ENCODE assay signal across 22 cellular contexts in genomic region chr6:96450082-96450759, GRCh38.
A peak's percentile ranks its signal among the peaks of the same experiment; 100 is the strongest.
DNase-seq lines count a peak whose midpoint lies in the region; ATAC-seq, FAIRE-seq and TF ChIP-seq lines count a peak whose summit lies in the region.
"Had no signal": no experiment of that assay in that cellular context is flagged by ENCODE, and none has a peak within 500 bp of the region (broad histone marks: within the 10 kb centered on the region; RNA-seq: fewer than 3 reads in every experiment).

No MANE protein-coding gene starts in this region.

- H4K8ac ChIP-seq in mesenchymal stem cell (ENCODE audit: low read length), result no peak overlapping the region

- H3K36me3 Mint-ChIP-seq in endodermal cell (ENCODE audit: low read depth) (no peaks in the 10 kb centered on the region), mesothelial cell of epicardium (peaks cover 2% of the 10 kb centered on the region)

- H2AFZ ChIP-seq in mesenchymal stem cell (ENCODE audit: low read depth, low read length), result no peak overlapping the region
- H2AFZ ChIP-seq: GM23248 had no signal

- H3K14ac ChIP-seq in mesenchymal stem cell (ENCODE audit: low read length in 2 of 2), result no peak overlapping the region

- H3K9me3 ChIP-seq in endodermal cell (ENCODE audit: control insufficient read depth, low read length) (peaks cover 7% of the 10 kb centered on the region), upper lobe of left lung (no peaks in the 10 kb centered on the region), SJCRH30 (replicated peaks) (no peaks in the 10 kb centered on the region), mesenchymal stem cell (ENCODE audit: control insufficient read depth, low read length) (peaks cover 5% of the 10 kb centered on the region)
- H3K9me3 ChIP-seq: neutrophil, suprapubic skin had no signal

- H3K9ac ChIP-seq in endodermal cell (ENCODE audit: extremely low read depth, low read length, poor library complexity, severe bottlenecking), result no peak overlapping the region
- H3K9ac ChIP-seq in mesenchymal stem cell (ENCODE audit: low read length), result no peak overlapping the region
- H3K9ac ChIP-seq: GM23248 had no signal

- H3K79me1 ChIP-seq in mesenchymal stem cell (replicated peaks; ENCODE audit: low read length, poor library complexity, severe bottlenecking), result no peaks in the 10 kb centered on the region

- no peak for FAIRE-seq in D721Med (lab: Jason Lieb, UNC)
- FAIRE-seq: GM18507, HTR-8/SVneo had no signal

- H3K9me3 Mint-ChIP-seq in endodermal cell (peaks cover 7% of the 10 kb centered on the region), mesothelial cell of epicardium (peaks cover 15% of the 10 kb centered on the region)

- H2BK12ac ChIP-seq in mesenchymal stem cell (ENCODE audit: low read length in 2 of 2), result no peak overlapping the region

- no peaks in the 10 kb centered on the region for H3K27me3 ChIP-seq in endodermal cell (ENCODE audit: control insufficient read depth, insufficient read depth, low read length, poor library complexity, severe bottlenecking)
- no peaks in the 10 kb centered on the region for H3K27me3 ChIP-seq in upper lobe of left lung
- no peaks in the 10 kb centered on the region for H3K27me3 ChIP-seq in SJCRH30
- no peaks in the 10 kb centered on the region for H3K27me3 ChIP-seq in mesenchymal stem cell (ENCODE audit: control insufficient read depth in 1 of 2, insufficient read depth in 1 of 2, low read length in 2 of 2)
- H3K27me3 ChIP-seq: heart left ventricle, neutrophil, suprapubic skin had no signal

- 84 to 91% methylated on average over 2 to 5 of the region's 5 CpGs for WGBS in endodermal cell (ENCODE audit: insufficient coverage in 1 of 2, insufficient read length in 1 of 2), 2 experiments
- WGBS in upper lobe of left lung, 2 donors, result 42 to 46% methylated on average over 5 of the region's 5 CpGs
- WGBS in mesenchymal stem cell, result 71% methylated on average over 5 of the region's 5 CpGs

- TF ChIP-seq POLR2A in upper lobe of left lung (IDR thresholded peaks at IDR 0.05), result no peak

- H3K4me1 ChIP-seq in endodermal cell (ENCODE audit: control insufficient read depth, insufficient read depth, low read length) (no peaks in the 10 kb centered on the region), upper lobe of left lung (no peaks in the 10 kb centered on the region), SJCRH30 (no peaks in the 10 kb centered on the region), mesenchymal stem cell (ENCODE audit: control insufficient read depth, insufficient read depth, low read depth, low read length) (no peaks in the 10 kb centered on the region)
- H3K4me1 ChIP-seq: suprapubic skin had no signal

- H3K27ac Mint-ChIP-seq in endodermal cell, result no peak overlapping the region
- H3K27ac Mint-ChIP-seq in mesothelial cell of epicardium, result peak overlapping the region; percentile 88
- H3K27ac Mint-ChIP-seq: effector memory CD8-positive, alpha-beta T cell; T-helper 17 cell had no signal

- no peak overlapping the region for H2BK120ac ChIP-seq in mesenchymal stem cell (ENCODE audit: low read depth, low read length)

- H3K4me2 ChIP-seq in mesenchymal stem cell (ENCODE audit: low read length, poor library complexity, severe bottlenecking), result no peak overlapping the region

- H2AK5ac ChIP-seq in mesenchymal stem cell (ENCODE audit: low read length, severe bottlenecking), result no peak overlapping the region

- H2BK5ac ChIP-seq in mesenchymal stem cell (ENCODE audit: low read depth, low read length, poor library complexity, severe bottlenecking), result no peak overlapping the region

- no peak overlapping the region for H3K4me3 ChIP-seq in endodermal cell (ENCODE audit: low read length)
- no peak overlapping the region for H3K4me3 ChIP-seq in upper lobe of left lung
- no peak overlapping the region for H3K4me3 ChIP-seq in SJCRH30
- H3K4me3 ChIP-seq in mesenchymal stem cell (ENCODE audit: insufficient read depth in 1 of 2, low read depth in 1 of 2, low read length in 2 of 2), result no peak overlapping the region
- H3K4me3 ChIP-seq: GM23248, heart left ventricle, suprapubic skin had no signal

- H2BK15ac ChIP-seq in mesenchymal stem cell (ENCODE audit: low read depth, poor library complexity, severe bottlenecking), result no peak overlapping the region

- H3K27me3 Mint-ChIP-seq in endodermal cell (ENCODE audit: insufficient read depth) (no peaks in the 10 kb centered on the region), mesothelial cell of epicardium (ENCODE audit: low read depth) (no peaks in the 10 kb centered on the region)
- H3K27me3 Mint-ChIP-seq: T-helper 17 cell had no signal

- H3K4me3 Mint-ChIP-seq in endodermal cell (no peak overlapping the region), mesothelial cell of epicardium (no peak overlapping the region)
- H3K4me3 Mint-ChIP-seq: effector memory CD8-positive, alpha-beta T cell; T-helper 17 cell had no signal

- H3K36me3 ChIP-seq in endodermal cell (ENCODE audit: control insufficient read depth, insufficient read depth, low read length) (no peaks in the 10 kb centered on the region), upper lobe of left lung (no peaks in the 10 kb centered on the region), SJCRH30 (no peaks in the 10 kb centered on the region), mesenchymal stem cell (ENCODE audit: control insufficient read depth in 1 of 2, insufficient read depth in 2 of 2, low read depth in 1 of 2, low read length in 2 of 2) (no peaks in the 10 kb centered on the region)
- H3K36me3 ChIP-seq: heart left ventricle, neutrophil, suprapubic skin had no signal

- no peak overlapping the region for H3K23ac ChIP-seq in mesenchymal stem cell (ENCODE audit: low read length in 2 of 2)

- H3K4me1 Mint-ChIP-seq in endodermal cell, result peaks cover 1% of the 10 kb centered on the region
- H3K4me1 Mint-ChIP-seq in mesothelial cell of epicardium, result peaks cover 14% of the 10 kb centered on the region
- H3K4me1 Mint-ChIP-seq: T-helper 17 cell had no signal

- DNase-seq in OCI-M1 (lab: John Stamatoyannopoulos, UW), result peak; percentile 16
- DNase-seq in endodermal cell, result no peak
- no peak for DNase-seq in mesothelial cell of epicardium (ENCODE audit: low spot score in 2 of 2, unreplicated experiment in 2 of 2)
- peak in 1 of 2 donors; percentile 72 for DNase-seq in upper lobe of left lung
- DNase-seq in SJCRH30, result no peak
- no peak for DNase-seq in D721Med (ENCODE audit: insufficient read length, low spot score)
- DNase-seq in mesenchymal stem cell, result no peak
- DNase-seq: activated CD4-positive, alpha-beta T cell treated with anti-CD3 and anti-CD28 coated beads, Interleukin-2, amount 50 U/mL, for 48 hours; activated T-cell treated with anti-CD3 and anti-CD28 coated beads for 4 hours; effector memory CD8-positive, alpha-beta T cell; GM23248; heart left ventricle; Kasumi-1; NCI-H1105; NCI-H2081; NCI-H526; T-helper 17 cell had no signal

- no peak overlapping the region for H3K18ac ChIP-seq in mesenchymal stem cell (ENCODE audit: low read depth in 1 of 2, low read length in 2 of 2)

- H3K4ac ChIP-seq in mesenchymal stem cell (ENCODE audit: low read depth in 1 of 2, low read length in 2 of 2), result no peak overlapping the region

- TF ChIP-seq CTCF in endodermal cell (conservative IDR thresholded peaks at IDR 0.05), result no peak
- TF ChIP-seq CTCF in mesothelial cell of epicardium (IDR thresholded peaks at IDR 0.05; ENCODE audit: unreplicated experiment), result no peak
- TF ChIP-seq CTCF in upper lobe of left lung (IDR thresholded peaks at IDR 0.05), result no peak
- no peak for TF ChIP-seq CTCF in D721Med (IDR thresholded peaks at IDR 0.05; ENCODE audit: insufficient read depth, missing control alignments)

- no peak overlapping the region for H4K91ac ChIP-seq in mesenchymal stem cell (ENCODE audit: low read length)

- no peak for TF ChIP-seq EP300 in upper lobe of left lung (IDR thresholded peaks at IDR 0.05)

- peak; percentile 36 to 93 for ATAC-seq in upper lobe of left lung (ENCODE audit: low FRiP score in 2 of 2)
- ATAC-seq: effector memory CD8-positive, alpha-beta T cell; T-helper 17 cell had no signal

- H3K27ac ChIP-seq in endodermal cell (ENCODE audit: low read depth, low read length) (peak overlapping the region; percentile 40), upper lobe of left lung (peak overlapping the region in 1 of 4 donors; percentile 50), SJCRH30 (no peak overlapping the region), mesenchymal stem cell (ENCODE audit: low read length, poor library complexity, severe bottlenecking) (no peak overlapping the region)
- H3K27ac ChIP-seq: GM23248, heart left ventricle, neutrophil, suprapubic skin, VCaP had no signal
